In genomic region chr19:5480427-5480836, GRCh38 we compare ENCODE assay signal across 8 cellular contexts. TPM values are rescaled to one million over a fixed set of nuclear protein-coding genes. Genes with fewer than 3 reads are reported as not detected.
A peak's percentile ranks its signal among the peaks of the same experiment; 100 is the strongest.
DNase-seq lines count a peak whose midpoint lies in the region; ATAC-seq and TF ChIP-seq lines count a peak whose summit lies in the region.

No MANE protein-coding gene starts in this region.

- H3K4me3 ChIP-seq in HEK293 (ENCODE audit: low read depth, low read length): no peak overlapping the region
- H3K4me3 ChIP-seq in fibroblast of villous mesenchyme (ENCODE audit: low read depth, low read length): no peak overlapping the region
- no peak overlapping the region for H3K4me3 ChIP-seq in effector memory CD4-positive, alpha-beta T cell (ENCODE audit: insufficient read depth, low read depth, low read length, poor library complexity, severe bottlenecking)

- DNase-seq in CD1c-positive myeloid dendritic cell (ENCODE audit: extremely low spot score) (peak; percentile 19), fibroblast of villous mesenchyme (ENCODE audit: low read depth) (peak; percentile 16), retina (no peak)
- DNase-seq in activated CD4-positive, alpha-beta T cell treated with anti-CD3 and anti-CD28 coated beads, Interleukin-2, amount 50 U/mL, for 1 hour: peak; percentile 31
- DNase-seq in stimulated activated CD8-positive, alpha-beta memory T cell treated with anti-CD3 and anti-CD28 coated beads, Interleukin-15, amount 100 ng/mL, for 1 hour (ENCODE audit: low read depth): peak; percentile 1
- DNase-seq in effector memory CD4-positive, alpha-beta T cell: no peak

- no peaks in the 10 kb centered on the region for H3K4me1 ChIP-seq in HEK293 (ENCODE audit: control insufficient read depth, insufficient read depth, low read length)
- H3K4me1 ChIP-seq in effector memory CD4-positive, alpha-beta T cell (ENCODE audit: control insufficient read depth, insufficient read depth, low read length, poor library complexity, severe bottlenecking): no peaks in the 10 kb centered on the region

- TF ChIP-seq CTCF in HEK293 (tag by site-specific recombination; IDR thresholded peaks at IDR 0.05) (peak; percentile 55; the same call in 1 of the 2 replicates), fibroblast of villous mesenchyme (IDR thresholded peaks at IDR 0.05; ENCODE audit: insufficient read depth, low read depth, low read length) (peak; percentile 59)

- H3K27me3 ChIP-seq in effector memory CD4-positive, alpha-beta T cell (replicated peaks; ENCODE audit: control insufficient read depth, insufficient read depth, low read length, poor library complexity, severe bottlenecking): peaks cover 6% of the 10 kb centered on the region

- ATAC-seq in HG03342 (IDR thresholded peaks at IDR 0.05; ENCODE audit: unreplicated experiment): no peak

- POLR2A ChIA-PET in HEK293 (lab: Yijun Ruan, JAX): no interaction called here

- no peak overlapping the region for H3K27ac ChIP-seq in HEK293 (ENCODE audit: extremely low read depth, low read depth, low read length)
- H3K27ac ChIP-seq in effector memory CD4-positive, alpha-beta T cell (ENCODE audit: insufficient read depth, low read length, poor library complexity, severe bottlenecking): no peak overlapping the region

- no peaks in the 10 kb centered on the region for H3K9me3 ChIP-seq in HEK293 (ENCODE audit: control insufficient read depth, insufficient read depth, low read depth, low read length)
- H3K9me3 ChIP-seq in effector memory CD4-positive, alpha-beta T cell (ENCODE audit: control insufficient read depth, low read length): no peaks in the 10 kb centered on the region

- no peaks in the 10 kb centered on the region for H3K36me3 ChIP-seq in HEK293 (ENCODE audit: control insufficient read depth in 2 of 2, insufficient read depth in 1 of 2, low read length in 2 of 2)
- H3K36me3 ChIP-seq in effector memory CD4-positive, alpha-beta T cell (ENCODE audit: control insufficient read depth, insufficient read depth, low read length): no peaks in the 10 kb centered on the region

- CTCF ChIA-PET in HEK293 (lab: Yijun Ruan, JAX): interaction anchor here (0.6 to 0.8 kb wide), 4 partner anchors 84 to 607 kb away, joined by 4 to 5 read pairs (median 4); no protein-coding TSS in a partner anchor

TF ChIP-seq in HEK293, 187 proteins besides CTCF, POLR2A, EP300 and RAD21 (continues in another document):
- TF ChIP-seq ZBTB49 (tag by site-specific recombination; IDR thresholded peaks at IDR 0.05; ENCODE audit: low read depth) (no peak), PRDM6 (tag by site-specific recombination; IDR thresholded peaks at IDR 0.05) (no peak), ZNF596 (tag by site-specific recombination; IDR thresholded peaks at IDR 0.05) (no peak), OVOL3 (tag by site-specific recombination; IDR thresholded peaks at IDR 0.05) (no peak), ZNF404 (tag by site-specific recombination; IDR thresholded peaks at IDR 0.05) (no peak), ZNF335 (tag by site-specific recombination; conservative IDR thresholded peaks at IDR 0.05) (no peak), SP7 (tag by site-specific recombination; IDR thresholded peaks at IDR 0.05) (0 out of 2 replicates have a peak, but pooled peaks have one; percentile 31), ZNF18 (tag by site-specific recombination; IDR thresholded peaks at IDR 0.05) (no peak), REPIN1 (tag by site-specific recombination; IDR thresholded peaks at IDR 0.05; ENCODE audit: low read depth) (no peak), ZNF157 (tag by site-specific recombination; IDR thresholded peaks at IDR 0.05) (no peak), ZNF558 (tag by site-specific recombination; IDR thresholded peaks at IDR 0.05) (no peak), SCRT1 (tag by site-specific recombination; IDR thresholded peaks at IDR 0.05; ENCODE audit: borderline replicate concordance) (no peak), ZNF561 (tag by site-specific recombination; IDR thresholded peaks at IDR 0.05; ENCODE audit: borderline replicate concordance) (no peak)
- TF ChIP-seq, protein P1, sequence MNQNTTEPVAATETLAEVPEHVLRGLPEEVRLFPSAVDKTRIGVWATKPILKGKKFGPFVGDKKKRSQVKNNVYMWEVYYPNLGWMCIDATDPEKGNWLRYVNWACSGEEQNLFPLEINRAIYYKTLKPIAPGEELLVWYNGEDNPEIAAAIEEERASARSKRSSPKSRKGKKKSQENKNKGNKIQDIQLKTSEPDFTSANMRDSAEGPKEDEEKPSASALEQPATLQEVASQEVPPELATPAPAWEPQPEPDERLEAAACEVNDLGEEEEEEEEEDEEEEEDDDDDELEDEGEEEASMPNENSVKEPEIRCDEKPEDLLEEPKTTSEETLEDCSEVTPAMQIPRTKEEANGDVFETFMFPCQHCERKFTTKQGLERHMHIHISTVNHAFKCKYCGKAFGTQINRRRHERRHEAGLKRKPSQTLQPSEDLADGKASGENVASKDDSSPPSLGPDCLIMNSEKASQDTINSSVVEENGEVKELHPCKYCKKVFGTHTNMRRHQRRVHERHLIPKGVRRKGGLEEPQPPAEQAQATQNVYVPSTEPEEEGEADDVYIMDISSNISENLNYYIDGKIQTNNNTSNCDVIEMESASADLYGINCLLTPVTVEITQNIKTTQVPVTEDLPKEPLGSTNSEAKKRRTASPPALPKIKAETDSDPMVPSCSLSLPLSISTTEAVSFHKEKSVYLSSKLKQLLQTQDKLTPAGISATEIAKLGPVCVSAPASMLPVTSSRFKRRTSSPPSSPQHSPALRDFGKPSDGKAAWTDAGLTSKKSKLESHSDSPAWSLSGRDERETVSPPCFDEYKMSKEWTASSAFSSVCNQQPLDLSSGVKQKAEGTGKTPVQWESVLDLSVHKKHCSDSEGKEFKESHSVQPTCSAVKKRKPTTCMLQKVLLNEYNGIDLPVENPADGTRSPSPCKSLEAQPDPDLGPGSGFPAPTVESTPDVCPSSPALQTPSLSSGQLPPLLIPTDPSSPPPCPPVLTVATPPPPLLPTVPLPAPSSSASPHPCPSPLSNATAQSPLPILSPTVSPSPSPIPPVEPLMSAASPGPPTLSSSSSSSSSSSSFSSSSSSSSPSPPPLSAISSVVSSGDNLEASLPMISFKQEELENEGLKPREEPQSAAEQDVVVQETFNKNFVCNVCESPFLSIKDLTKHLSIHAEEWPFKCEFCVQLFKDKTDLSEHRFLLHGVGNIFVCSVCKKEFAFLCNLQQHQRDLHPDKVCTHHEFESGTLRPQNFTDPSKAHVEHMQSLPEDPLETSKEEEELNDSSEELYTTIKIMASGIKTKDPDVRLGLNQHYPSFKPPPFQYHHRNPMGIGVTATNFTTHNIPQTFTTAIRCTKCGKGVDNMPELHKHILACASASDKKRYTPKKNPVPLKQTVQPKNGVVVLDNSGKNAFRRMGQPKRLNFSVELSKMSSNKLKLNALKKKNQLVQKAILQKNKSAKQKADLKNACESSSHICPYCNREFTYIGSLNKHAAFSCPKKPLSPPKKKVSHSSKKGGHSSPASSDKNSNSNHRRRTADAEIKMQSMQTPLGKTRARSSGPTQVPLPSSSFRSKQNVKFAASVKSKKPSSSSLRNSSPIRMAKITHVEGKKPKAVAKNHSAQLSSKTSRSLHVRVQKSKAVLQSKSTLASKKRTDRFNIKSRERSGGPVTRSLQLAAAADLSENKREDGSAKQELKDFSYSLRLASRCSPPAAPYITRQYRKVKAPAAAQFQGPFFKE (tag by site-specific recombination; IDR thresholded peaks at IDR 0.05; ENCODE audit: borderline replicate concordance): no peak

RNA-seq across cellular contexts. Expression of gene ZNRF4, which starts 25.2 kb away (rescaled TPM):
- total RNA-seq in fibroblast of villous mesenchyme: not detected in 2 replicates

Comparison
In these comparisons a context has a peak if more than half of its experiments do, and no peak if none do; other contexts are left out.
1. DNase-seq: peak in CD1c-positive myeloid dendritic cell (single experiment), activated CD4-positive, alpha-beta T cell treated with anti-CD3 and anti-CD28 coated beads, Interleukin-2, amount 50 U/mL, for 1 hour (single experiment), fibroblast of villous mesenchyme (single experiment) and stimulated activated CD8-positive, alpha-beta memory T cell treated with anti-CD3 and anti-CD28 coated beads, Interleukin-15, amount 100 ng/mL, for 1 hour (single experiment); none in effector memory CD4-positive, alpha-beta T cell (0 of 3) and retina (single experiment).